ENCODE assay signal across 1 cellular context in genomic region chr16:70691223-70692129, GRCh38.
TF ChIP-seq lines count a peak whose summit lies in the region.

No MANE protein-coding gene starts in this region.

TF ChIP-seq in neural cell, 6 proteins besides CTCF, POLR2A, EP300 and RAD21 (continued from another document):
- TF ChIP-seq REST (IDR thresholded peaks at IDR 0.05; ENCODE audit: borderline replicate concordance): peak; percentile 23
- no peak for TF ChIP-seq MXI1 (conservative IDR thresholded peaks at IDR 0.05; ENCODE audit: poor library complexity, severe bottlenecking)
- TF ChIP-seq TAF1 (IDR thresholded peaks at IDR 0.05; ENCODE audit: low read depth): no peak
